Comparison of ENCODE assay signal across 9 cellular contexts in genomic region chr11:416051-416756, GRCh38. TPM values are rescaled to one million over a fixed set of nuclear protein-coding genes. Genes with fewer than 3 reads are reported as not detected.
DNase-seq lines count a peak whose midpoint lies in the region; ATAC-seq and TF ChIP-seq lines count a peak whose summit lies in the region.
"Had no signal": no experiment of that assay in that cellular context is flagged by ENCODE, and none has a peak within 500 bp of the region (broad histone marks: within the 10 kb centered on the region; RNA-seq: fewer than 3 reads in every experiment).

No MANE protein-coding gene starts in this region.

- TF ChIP-seq CTCF in GM12864 (IDR thresholded peaks at IDR 0.05; ENCODE audit: low read depth, low read length, missing control alignments) (no peak), activated B cell treated with CpG ODN at 0.5 μM for 24 hours (IDR thresholded peaks at IDR 0.05) (no peak), left ventricle myocardium inferior (IDR thresholded peaks at IDR 0.05; ENCODE audit: borderline replicate concordance) (no peak), GM13977 (IDR thresholded peaks at IDR 0.05; ENCODE audit: extremely low read depth, insufficient read depth, missing control alignments) (no peak)

- peaks cover 69% of the 10 kb centered on the region for H3K27me3 ChIP-seq in left ventricle myocardium inferior (ENCODE audit: low read depth)

- CTCF ChIA-PET in activated B cell treated with CpG ODN at 0.5 μM for 24 hours (lab: Charles Lee): interaction anchor here (1.5 kb wide), 1 partner anchor 9 kb away, joined by 5 read pairs; no protein-coding TSS in a partner anchor

- H3K4me1 ChIP-seq in left ventricle myocardium inferior: peaks cover 35% of the 10 kb centered on the region

- H3K4me3 ChIP-seq in GM12864 (ENCODE audit: low read depth, low read length): peak overlapping the region; percentile 49; the same call in 1 of the 2 replicates
- H3K4me3 ChIP-seq in left ventricle myocardium inferior: peak overlapping the region; percentile 68

- H3K9me3 ChIP-seq in left ventricle myocardium inferior (replicated peaks): no peaks in the 10 kb centered on the region

- DNase-seq in GM12864 (ENCODE audit: low read depth) (no peak), activated B cell treated with CpG ODN at 0.5 μM for 24 hours (no peak), left ventricle myocardium inferior (no peak), sciatic nerve (ENCODE audit: low spot score) (no peak), NCI-H748 (lab: John Stamatoyannopoulos, UW; ENCODE audit: unreplicated experiment) (no peak), AG08395 (ENCODE audit: low spot score) (no peak), GM13977 (ENCODE audit: low spot score) (no peak)

- H3K4me1 Mint-ChIP-seq in activated B cell treated with CpG ODN at 0.5 μM for 24 hours: peaks cover 32% of the 10 kb centered on the region

- H3K27ac Mint-ChIP-seq in activated B cell treated with CpG ODN at 0.5 μM for 24 hours: peak overlapping the region; percentile 56

- ATAC-seq in activated B cell treated with CpG ODN at 0.5 μM for 24 hours (ENCODE audit: low read depth): peak; percentile 4
- ATAC-seq in sciatic nerve: peak; percentile 22
- no peak for ATAC-seq in HG02870 (IDR thresholded peaks at IDR 0.05; ENCODE audit: unreplicated experiment)

- peak overlapping the region; percentile 79 for H3K4me3 Mint-ChIP-seq in activated B cell treated with CpG ODN at 0.5 μM for 24 hours

- H3K9me3 Mint-ChIP-seq in activated B cell treated with CpG ODN at 0.5 μM for 24 hours: no peaks in the 10 kb centered on the region

- H3K36me3 Mint-ChIP-seq in activated B cell treated with CpG ODN at 0.5 μM for 24 hours (ENCODE audit: low read depth): no peaks in the 10 kb centered on the region

- POLR2A ChIA-PET in activated B cell treated with CpG ODN at 0.5 μM for 24 hours (lab: Charles Lee): interaction anchor here (0.6 to 3.2 kb wide), 8 partner anchors 9 to 209 kb away, joined by 3 to 41 read pairs (median 3); partner anchors contain the start of genes BET1L, PGGHG, PTDSS2 and RIC8A

- H3K36me3 ChIP-seq in left ventricle myocardium inferior: no peaks in the 10 kb centered on the region

- in situ Hi-C loops in GM13977 (cut with MboI; ENCODE audit: low pct_unique_long_range_greater_than_20kb, low sequenced_read_pairs, unreplicated experiment): no loop called here

- intact Hi-C loops in activated B cell treated with CpG ODN at 0.5 μM for 24 hours (cut with micrococcal nuclease): no loop called here
- intact Hi-C loops in left ventricle myocardium inferior (cut with micrococcal nuclease): no loop called here
- intact Hi-C loops in sciatic nerve (cut with DNase I): no loop called here

- no peaks in the 10 kb centered on the region for H3K27me3 Mint-ChIP-seq in activated B cell treated with CpG ODN at 0.5 μM for 24 hours

- H3K27ac ChIP-seq in left ventricle myocardium inferior (replicated peaks): peak overlapping the region; percentile 94

RNA-seq across cellular contexts. Expression of gene SIGIRR, which starts 1.4 kb away (rescaled TPM):
- 19.8 and 24.2 TPM in 2 replicates for total RNA-seq in activated B cell treated with CpG ODN at 0.5 μM for 24 hours
- total RNA-seq in left ventricle myocardium inferior: 34.9 TPM
- total RNA-seq in sciatic nerve: 51.6 TPM

RNA-seq across cellular contexts. Expression of gene PKP3, which starts 22.2 kb away (rescaled TPM):
- 0.18 TPM in 1 of 2 replicates, not detected in the other for total RNA-seq in activated B cell treated with CpG ODN at 0.5 μM for 24 hours
- total RNA-seq in left ventricle myocardium inferior: 0.52 TPM
- total RNA-seq in sciatic nerve: 0.49 TPM
- total RNA-seq: T-helper 2 cell treated with Interferon-gamma antibody and Interleukin-4, amounts not matched to agents 100 ng/mL and 5 ng/mL, for 36 hours had no signal

RNA-seq across cellular contexts. Expression of gene ANO9, which starts 25.6 kb away (rescaled TPM):
- total RNA-seq in activated B cell treated with CpG ODN at 0.5 μM for 24 hours (37.2 and 46.1 TPM in 2 replicates), left ventricle myocardium inferior (0.11 TPM), sciatic nerve (0.98 TPM)

RNA-seq across cellular contexts. Expression of gene PTDSS2, which starts 33.9 kb away (rescaled TPM):
- total RNA-seq in activated B cell treated with CpG ODN at 0.5 μM for 24 hours: 17.8 and 22.0 TPM in 2 replicates
- 30.2 TPM for total RNA-seq in left ventricle myocardium inferior
- 33.1 TPM for total RNA-seq in sciatic nerve

RNA-seq across cellular contexts. Expression of gene B4GALNT4, which starts 46.9 kb away (rescaled TPM):
- not detected in 2 replicates for total RNA-seq in activated B cell treated with CpG ODN at 0.5 μM for 24 hours
- total RNA-seq in left ventricle myocardium inferior: 1.5 TPM
- 32.2 TPM for total RNA-seq in sciatic nerve

Comparison
In these comparisons a context has a peak if more than half of its experiments do, and no peak if none do; other contexts are left out.
1. RNA of gene ANO9, which starts 25.6 kb away (total RNA-seq): 37.2 to 46.1 TPM in activated B cell treated with CpG ODN at 0.5 μM for 24 hours; 0.98 TPM in sciatic nerve (single experiment) and 0.11 TPM in left ventricle myocardium inferior (single experiment); every median in the first group is over 10 times any median in the second.